Comparison of ENCODE assay signal across 20 cellular contexts in genomic region chr20:34350095-34350494, GRCh38. TPM values are rescaled to one million over a fixed set of nuclear protein-coding genes. Genes with fewer than 3 reads are reported as not detected.
DNase-seq lines count a peak whose midpoint lies in the region; ATAC-seq, FAIRE-seq and TF ChIP-seq lines count a peak whose summit lies in the region.
"Had no signal": no experiment of that assay in that cellular context is flagged by ENCODE, and none has a peak within 500 bp of the region (broad histone marks: within the 10 kb centered on the region; RNA-seq: fewer than 3 reads in every experiment).

No MANE protein-coding gene starts in this region.

- TF ChIP-seq CTCF in HepG2 (CRISPR knock-in tag; IDR thresholded peaks at IDR 0.05) (no peak), right lobe of liver (IDR thresholded peaks at IDR 0.05) (no peak), PC-9 (conservative IDR thresholded peaks at IDR 0.05) (no peak)

- 7% methylated on average over 3 of the region's 3 CpGs for WGBS in HepG2 (ENCODE audit: low lambda C conversion rate)
- 57% methylated on average over 3 of the region's 3 CpGs for WGBS in right lobe of liver (ENCODE audit: insufficient coverage, low coverage, low lambda C conversion rate, missing lambda C conversion rate)

- intact Hi-C loops in HepG2 (cut with micrococcal nuclease; ENCODE audit: unreplicated experiment) (no loop called here), right lobe of liver (cut with DNase I) (no loop called here), PC-9 (cut with micrococcal nuclease; ENCODE audit: unreplicated experiment) (no loop called here)

- no peaks in the 10 kb centered on the region for H3K9me2 ChIP-seq in PC-9 (ENCODE audit: insufficient read depth)

- no TSS peak for BruUV-seq in HepG2 (replicated peaks; lab: Mats Ljungman, UMichigan)
- TSS peak; percentile 93 for BruUV-seq in PC-9 (replicated peaks; lab: Mats Ljungman, UMichigan)

- peaks cover 60% of the 10 kb centered on the region for H3K4me1 ChIP-seq in HepG2 (ENCODE audit: insufficient read depth, low read length)
- peaks cover 0 to 6% (median 0%) of the 10 kb centered on the region in 4 donors for H3K4me1 ChIP-seq in right lobe of liver
- H3K4me1 ChIP-seq in PC-9 (replicated peaks; ENCODE audit: insufficient read depth): peaks cover 30% of the 10 kb centered on the region
- H3K4me1 ChIP-seq: BLaER1, prostate gland had no signal

- TF ChIP-seq EP300 in HepG2 (IDR thresholded peaks at IDR 0.05; ENCODE audit: low read depth in 2 of 2, low read length in 2 of 2) (no peak), HepG2 (CRISPR knock-in tag; IDR thresholded peaks at IDR 0.05; ENCODE audit: borderline replicate concordance) (no peak)

- H3K9me3 ChIP-seq in HepG2 (ENCODE audit: low read length) (no peaks in the 10 kb centered on the region), right lobe of liver (no peaks in the 10 kb centered on the region), PC-9 (ENCODE audit: insufficient read depth, low read depth) (no peaks in the 10 kb centered on the region)
- H3K9me3 ChIP-seq: BLaER1, prostate gland had no signal

- H2AFZ ChIP-seq in HepG2 (ENCODE audit: low read length): no peak overlapping the region
- no peak overlapping the region for H2AFZ ChIP-seq in PC-9

- TF ChIP-seq POLR2A in HepG2 (IDR thresholded peaks at IDR 0.05; ENCODE audit: insufficient read depth in 1 of 2, low read depth in 2 of 2, low read length in 2 of 2) (no peak), right lobe of liver (IDR thresholded peaks at IDR 0.05) (no peak)

- H4K20me1 ChIP-seq in HepG2 (ENCODE audit: insufficient read depth, low read length): no peaks in the 10 kb centered on the region
- no peaks in the 10 kb centered on the region for H4K20me1 ChIP-seq in PC-9 (ENCODE audit: insufficient read depth)
- H4K20me1 ChIP-seq: BLaER1 had no signal

- ATAC-seq in HepG2 (no peak), right lobe of liver (no peak)

- no peak for TF ChIP-seq RAD21 in HepG2 (CRISPR knock-in tag; IDR thresholded peaks at IDR 0.05)

- CTCF ChIA-PET in HepG2 (lab: Yijun Ruan, JAX; ENCODE audit: low intra/inter-chr PET ratio, low total read pairs): no interaction called here
- CTCF ChIA-PET in PC-9 (lab: Charles Lee): interaction anchor here (0.6 to 1.2 kb wide), 2 partner anchors 31 to 362 kb away, joined by 3 read pairs; no protein-coding TSS in a partner anchor
- CTCF ChIA-PET in HEK293T (lab: Yijun Ruan, JAX): no interaction called here

- in situ Hi-C loops in HepG2 (cut with HindIII; ENCODE audit: extremely low pct_ligation_motif_present, low pct_unique_long_range_greater_than_20kb): no loop called here

- H3K9ac ChIP-seq in HepG2 (ENCODE audit: insufficient read depth, low read depth, low read length): no peak overlapping the region
- H3K9ac ChIP-seq: BLaER1 had no signal

- peaks cover 0 to 1% of the 10 kb centered on the region in 2 experiments; a peak in 1 of 5 replicates for H3K27me3 ChIP-seq in HepG2 (ENCODE audit: control insufficient read depth in 1 of 2, insufficient read depth in 2 of 2, low read length in 2 of 2)
- H3K27me3 ChIP-seq in right lobe of liver: no peaks in the 10 kb centered on the region
- no peaks in the 10 kb centered on the region for H3K27me3 ChIP-seq in PC-9 (ENCODE audit: insufficient read depth, low read depth)
- H3K27me3 ChIP-seq: BLaER1 had no signal

- H3K79me2 ChIP-seq in HepG2 (ENCODE audit: insufficient read depth, low read length) (no peaks in the 10 kb centered on the region), PC-9 (ENCODE audit: low read depth) (no peaks in the 10 kb centered on the region)

- H3K36me3 ChIP-seq in HepG2 (replicated peaks in 1 of 2; ENCODE audit: control insufficient read depth in 1 of 2, insufficient read depth in 2 of 2, low read length in 2 of 2) (no peaks in the 10 kb centered on the region), right lobe of liver (no peaks in the 10 kb centered on the region), PC-9 (ENCODE audit: low read depth) (no peaks in the 10 kb centered on the region)
- H3K36me3 ChIP-seq: BLaER1, prostate gland had no signal

- no peak for FAIRE-seq in HepG2 (lab: Jason Lieb, UNC)
- FAIRE-seq: A204.1, GM12892 had no signal

- H3K4me3 ChIP-seq in HepG2 (replicated peaks in 1 of 3; ENCODE audit: insufficient read depth in 1 of 3, low read depth in 2 of 3, low read length in 3 of 3) (no peak overlapping the region), right lobe of liver (no peak overlapping the region), PC-9 (peak overlapping the region; percentile 2; the same call in 1 of the 2 replicates)
- H3K4me3 ChIP-seq: BLaER1, prostate gland, skin epidermis had no signal

- no peak for DNase-seq in HepG2 (ENCODE audit: low spot score)
- no peak for DNase-seq in right lobe of liver
- peak in 1 of 2 experiments; percentile 96 for DNase-seq in PC-9
- DNase-seq in amniotic epithelial cell (ENCODE audit: low read depth): peak; percentile 15
- no peak for DNase-seq in NCI-H2107 (lab: John Stamatoyannopoulos, UW)
- no peak for DNase-seq in HEK293T (ENCODE audit: extremely low spot score)
- DNase-seq in medulla oblongata (ENCODE audit: extremely low spot score): no peak
- DNase-seq in NCI-H510A (lab: John Stamatoyannopoulos, UW): no peak
- DNase-seq: activated naive CD4-positive, alpha-beta T cell; aorta; central memory CD4-positive, alpha-beta T cell; midbrain; NCI-H2081; NCI-H526; stimulated activated CD4-positive, alpha-beta T cell treated with anti-CD3 and anti-CD28 coated beads, Interleukin-4, amount 100 ng/mL, for 24 hours had no signal

- peaks cover 43% of the 10 kb centered on the region for H3F3A ChIP-seq in PC-9 (ENCODE audit: insufficient read depth, low read depth)

- H3K27ac ChIP-seq in HepG2 (ENCODE audit: extremely low read length, insufficient read depth, low read length) (no peak overlapping the region), right lobe of liver (no peak overlapping the region), PC-9 (peak overlapping the region; percentile 94)
- H3K27ac ChIP-seq: BLaER1, prostate gland, skin epidermis had no signal

- POLR2A ChIA-PET in HepG2 (lab: Yijun Ruan, JAX): interaction anchor here (1.1 to 3.4 kb wide), 4 partner anchors 13 to 165 kb away, joined by 3 to 14 read pairs (median 4); partner anchors contain the start of gene ITCH
- POLR2A ChIA-PET in PC-9 (lab: Charles Lee; ENCODE audit: unreplicated experiment): interaction anchor here (0.6 to 1.0 kb wide), 5 partner anchors 8 to 331 kb away, joined by 3 to 15 read pairs (median 7); no protein-coding TSS in a partner anchor
- POLR2A ChIA-PET in HEK293T (lab: Yijun Ruan, JAX): no interaction called here

- H3K4me2 ChIP-seq in HepG2 (ENCODE audit: low read depth, low read length) (peak overlapping the region; percentile 8; the same call in 1 of the 2 replicates), PC-9 (peak overlapping the region; percentile 65)
- H3K4me2 ChIP-seq: BLaER1 had no signal

RNA-seq across cellular contexts. Expression of gene ITCH, which starts 13.0 kb away (rescaled TPM):
- total RNA-seq in HepG2 (2016; rRNA removed; fragmentation: Illumina TruSeq; extraction: Trizol) (112 and 162 TPM in 2 replicates), right lobe of liver (10 to 100 TPM; 32.8 to 71.4 (median 44.1) TPM), PC-9 (2021) (91.6 and 144 TPM in 2 replicates)
- total RNA-seq in HepG2 (2016; cell fraction: cytosol; rRNA removed; fragmentation: Illumina TruSeq; extraction: Trizol; ENCODE audit: low read depth): 73.1 and 80.6 TPM in 2 replicates
- total RNA-seq in HepG2 (2016; cell fraction: insoluble cytoplasmic fraction; rRNA removed; fragmentation: Illumina TruSeq; extraction: Trizol): 111 and 151 TPM in 2 replicates
- 75.4 and 81.7 TPM in 2 replicates for total RNA-seq in HepG2 (2016; cell fraction: membrane; rRNA removed; fragmentation: Illumina TruSeq; extraction: Trizol)
- total RNA-seq in HepG2 (2016; cell fraction: nucleus; rRNA removed; fragmentation: Illumina TruSeq; extraction: Trizol): 124 and 131 TPM in 2 replicates
- polyA plus RNA-seq in HepG2 (2011; rRNA removed): 17.4 and 20.5 TPM in 2 replicates
- 7.4 and 12.7 TPM in 2 replicates for polyA plus RNA-seq in HepG2 (2011; cell fraction: cytosol; rRNA removed)
- polyA plus RNA-seq in HepG2 (2011; cell fraction: nucleus; rRNA removed): 12.2 and 17.3 TPM in 2 replicates
- polyA plus RNA-seq in HepG2 (2012): 44.6 and 45.2 TPM in 2 replicates
- polyA plus RNA-seq in HepG2 (2016; cell fraction: cytosol; fragmentation: Illumina TruSeq; extraction: Trizol; ENCODE audit: low read depth): 5.3 and 6.3 TPM in 2 replicates
- 65.3 and 70.7 TPM in 2 replicates for polyA plus RNA-seq in HepG2 (2016; cell fraction: insoluble cytoplasmic fraction; fragmentation: Illumina TruSeq; extraction: Trizol; ENCODE audit: low read depth)
- polyA plus RNA-seq in HepG2 (2016; cell fraction: membrane; fragmentation: Illumina TruSeq; extraction: Trizol; ENCODE audit: low read depth): 15.2 and 15.3 TPM in 2 replicates
- polyA plus RNA-seq in HepG2 (2016; cell fraction: nucleus; fragmentation: Illumina TruSeq; extraction: Trizol; ENCODE audit: insufficient read depth, low read depth): 55.0 and 61.2 TPM in 2 replicates
- 30.6 and 37.6 TPM in 2 replicates for polyA minus RNA-seq in HepG2 (2011; rRNA and poly(A)+ RNA removed; ENCODE audit: low replicate concordance)
- 38.7 and 40.1 TPM in 2 replicates for polyA minus RNA-seq in HepG2 (2011; cell fraction: cytosol; rRNA and poly(A)+ RNA removed)
- polyA minus RNA-seq in HepG2 (2011; cell fraction: nucleus; rRNA and poly(A)+ RNA removed): 79.4 and 86.2 TPM in 2 replicates

RNA-seq across cellular contexts. Expression of gene AHCY, which starts 46.9 kb away (rescaled TPM):
- total RNA-seq in HepG2 (2016; rRNA removed; fragmentation: Illumina TruSeq; extraction: Trizol) (407 and 447 TPM in 2 replicates), right lobe of liver (100 to 1,000 TPM in 5 of 6 experiments, 10 to 100 TPM in 1; 66.5 to 142 (median 111) TPM), PC-9 (2021) (247 and 273 TPM in 2 replicates)
- 184 and 192 TPM in 2 replicates for total RNA-seq in HepG2 (2016; cell fraction: cytosol; rRNA removed; fragmentation: Illumina TruSeq; extraction: Trizol; ENCODE audit: low read depth)
- total RNA-seq in HepG2 (2016; cell fraction: insoluble cytoplasmic fraction; rRNA removed; fragmentation: Illumina TruSeq; extraction: Trizol): 393 and 407 TPM in 2 replicates
- total RNA-seq in HepG2 (2016; cell fraction: membrane; rRNA removed; fragmentation: Illumina TruSeq; extraction: Trizol): 419 and 431 TPM in 2 replicates
- 242 and 265 TPM in 2 replicates for total RNA-seq in HepG2 (2016; cell fraction: nucleus; rRNA removed; fragmentation: Illumina TruSeq; extraction: Trizol)
- polyA plus RNA-seq in HepG2 (2011; rRNA removed): 419 and 492 TPM in 2 replicates
- 522 and 613 TPM in 2 replicates for polyA plus RNA-seq in HepG2 (2011; cell fraction: cytosol; rRNA removed)
- 339 and 378 TPM in 2 replicates for polyA plus RNA-seq in HepG2 (2011; cell fraction: nucleus; rRNA removed)
- polyA plus RNA-seq in HepG2 (2012): 339 and 364 TPM in 2 replicates
- polyA plus RNA-seq in HepG2 (2016; cell fraction: cytosol; fragmentation: Illumina TruSeq; extraction: Trizol; ENCODE audit: low read depth): 232 and 234 TPM in 2 replicates
- 393 and 446 TPM in 2 replicates for polyA plus RNA-seq in HepG2 (2016; cell fraction: insoluble cytoplasmic fraction; fragmentation: Illumina TruSeq; extraction: Trizol; ENCODE audit: low read depth)
- 384 and 399 TPM in 2 replicates for polyA plus RNA-seq in HepG2 (2016; cell fraction: membrane; fragmentation: Illumina TruSeq; extraction: Trizol; ENCODE audit: low read depth)
- 372 and 382 TPM in 2 replicates for polyA plus RNA-seq in HepG2 (2016; cell fraction: nucleus; fragmentation: Illumina TruSeq; extraction: Trizol; ENCODE audit: insufficient read depth, low read depth)
- polyA minus RNA-seq in HepG2 (2011; rRNA and poly(A)+ RNA removed; ENCODE audit: low replicate concordance): 730 and 1,221 TPM in 2 replicates
- 306 and 309 TPM in 2 replicates for polyA minus RNA-seq in HepG2 (2011; cell fraction: cytosol; rRNA and poly(A)+ RNA removed)
- polyA minus RNA-seq in HepG2 (2011; cell fraction: nucleus; rRNA and poly(A)+ RNA removed): 166 and 188 TPM in 2 replicates
